Comparison of ENCODE assay signal across 14 cellular contexts in genomic region chr7:55131421-55131929, GRCh38.
A peak's percentile ranks its signal among the peaks of the same experiment; 100 is the strongest.
DNase-seq lines count a peak whose midpoint lies in the region; ATAC-seq and TF ChIP-seq lines count a peak whose summit lies in the region.
"Had no signal": no experiment of that assay in that cellular context is flagged by ENCODE, and none has a peak within 500 bp of the region (broad histone marks: within the 10 kb centered on the region; RNA-seq: fewer than 3 reads in every experiment).

No MANE protein-coding gene starts in this region.

- no peaks in the 10 kb centered on the region for H3K36me3 ChIP-seq in right lobe of liver
- H3K36me3 ChIP-seq in smooth muscle cell (ENCODE audit: low read depth) = no peaks in the 10 kb centered on the region
- H3K36me3 ChIP-seq: cardiac muscle cell had no signal

- H2AFZ ChIP-seq in smooth muscle cell (ENCODE audit: low read depth) = no peak overlapping the region

- H3F3A ChIP-seq in smooth muscle cell (ENCODE audit: low read depth) = peaks cover 34% of the 10 kb centered on the region

- peak overlapping the region; percentile 73 for H3K9ac ChIP-seq in smooth muscle cell (ENCODE audit: low read depth)

- no peak overlapping the region for H3K4me3 ChIP-seq in right lobe of liver
- no peak overlapping the region for H3K4me3 ChIP-seq in smooth muscle cell
- H3K4me3 ChIP-seq: cardiac muscle cell, SK-N-MC had no signal

- 59% methylated on average over 14 of the region's 14 CpGs for WGBS in right lobe of liver (ENCODE audit: insufficient coverage, low coverage, low lambda C conversion rate, missing lambda C conversion rate)
- WGBS in smooth muscle cell (ENCODE audit: low lambda C conversion rate) = 78% methylated on average over 14 of the region's 14 CpGs

- no peaks in the 10 kb centered on the region for H3K79me2 ChIP-seq in smooth muscle cell (ENCODE audit: low read depth)

- H3K4me1 ChIP-seq in right lobe of liver = peaks cover 0 to 18% (median 0%) of the 10 kb centered on the region in 4 donors
- H3K4me1 ChIP-seq in smooth muscle cell (ENCODE audit: low read depth) = peaks cover 53% of the 10 kb centered on the region

- no peaks in the 10 kb centered on the region for H4K20me1 ChIP-seq in smooth muscle cell (ENCODE audit: low read depth)

- DNase-seq in HFFc6 (no peak), chondrocyte (ENCODE audit: low spot score) (no peak), right lobe of liver (no peak), smooth muscle cell (lab: John Stamatoyannopoulos, UW; ENCODE audit: unreplicated experiment) (no peak), dedifferentiated amniotic fluid mesenchymal stem cell (ENCODE audit: extremely low spot score) (no peak), posterior vena cava (ENCODE audit: low spot score) (no peak), NOMO-1 treated with DMSO at 0.1 percent for 48 hours (lab: John Stamatoyannopoulos, UW; ENCODE audit: unreplicated experiment) (no peak)
- DNase-seq in natural killer cell treated with Interleukin-12 subunit alpha and Interleukin-12 subunit beta and Interleukin-15 and Interleukin-18, amount 100 ng/mL, for 72 hours (ENCODE audit: low spot score) = no peak
- DNase-seq: activated CD4-positive, alpha-beta T cell treated with anti-CD3 and anti-CD28 coated beads for 1 hour; NCI-H526 had no signal

- H3K4me1 Mint-ChIP-seq in HFFc6 (ENCODE audit: low read depth) (peaks cover 96% of the 10 kb centered on the region), chondrocyte (ENCODE audit: low read depth) (peaks cover 79% of the 10 kb centered on the region)
- H3K4me1 Mint-ChIP-seq in natural killer cell treated with Interleukin-12 subunit alpha and Interleukin-12 subunit beta and Interleukin-15 and Interleukin-18, amount 100 ng/mL, for 72 hours (ENCODE audit: low read depth in 2 of 2) = peaks cover 3 to 8% of the 10 kb centered on the region in 2 donors

- H3K27ac ChIP-seq in right lobe of liver (peak overlapping the region in 2 of 3 donors; percentile 6 to 12), smooth muscle cell (ENCODE audit: low read depth) (peak overlapping the region; percentile 99)
- H3K27ac ChIP-seq: C4-2B, cardiac muscle cell, SK-N-MC had no signal

- intact Hi-C loops in right lobe of liver (cut with DNase I) = no loop called here
- intact Hi-C loops in posterior vena cava (cut with DNase I) = no loop called here

- H3K4me3 Mint-ChIP-seq in HFFc6 (peak overlapping the region; percentile 82), chondrocyte (ENCODE audit: unreplicated experiment) (no peak overlapping the region)
- no peak overlapping the region for H3K4me3 Mint-ChIP-seq in natural killer cell treated with Interleukin-12 subunit alpha and Interleukin-12 subunit beta and Interleukin-15 and Interleukin-18, amount 100 ng/mL, for 72 hours

- TF ChIP-seq CTCF in HFFc6 (IDR thresholded peaks at IDR 0.05) (no peak), chondrocyte (IDR thresholded peaks at IDR 0.05) (no peak), right lobe of liver (IDR thresholded peaks at IDR 0.05) (no peak), smooth muscle cell (IDR thresholded peaks at IDR 0.05; ENCODE audit: borderline replicate concordance, insufficient read depth, poor library complexity, severe bottlenecking) (no peak)

- peaks cover 12% of the 10 kb centered on the region for H3K36me3 Mint-ChIP-seq in HFFc6 (ENCODE audit: low read depth)
- peaks cover 1% of the 10 kb centered on the region for H3K36me3 Mint-ChIP-seq in chondrocyte (ENCODE audit: low read depth)
- H3K36me3 Mint-ChIP-seq in natural killer cell treated with Interleukin-12 subunit alpha and Interleukin-12 subunit beta and Interleukin-15 and Interleukin-18, amount 100 ng/mL, for 72 hours = no peaks in the 10 kb centered on the region

- H3K27me3 Mint-ChIP-seq in HFFc6 (ENCODE audit: insufficient read depth) (peaks cover 3% of the 10 kb centered on the region), chondrocyte (ENCODE audit: low read depth) (no peaks in the 10 kb centered on the region)
- peaks cover 3 to 23% of the 10 kb centered on the region in 2 donors for H3K27me3 Mint-ChIP-seq in natural killer cell treated with Interleukin-12 subunit alpha and Interleukin-12 subunit beta and Interleukin-15 and Interleukin-18, amount 100 ng/mL, for 72 hours

- H3K27me3 ChIP-seq in right lobe of liver = no peaks in the 10 kb centered on the region
- H3K27me3 ChIP-seq in smooth muscle cell (ENCODE audit: low read depth) = no peaks in the 10 kb centered on the region
- H3K27me3 ChIP-seq: cardiac muscle cell had no signal

- TF ChIP-seq POLR2A in right lobe of liver (IDR thresholded peaks at IDR 0.05) = no peak

- ATAC-seq in right lobe of liver = peak in 3 of 4 donors; percentile 43 to 58 (median 44)
- no peak for ATAC-seq in natural killer cell treated with Interleukin-12 subunit alpha and Interleukin-12 subunit beta and Interleukin-15 and Interleukin-18, amount 100 ng/mL, for 72 hours

- H3K9me3 Mint-ChIP-seq in HFFc6 (no peaks in the 10 kb centered on the region), chondrocyte (ENCODE audit: low read depth) (peaks cover 6% of the 10 kb centered on the region)
- peaks cover 3% of the 10 kb centered on the region for H3K9me3 Mint-ChIP-seq in natural killer cell treated with Interleukin-12 subunit alpha and Interleukin-12 subunit beta and Interleukin-15 and Interleukin-18, amount 100 ng/mL, for 72 hours
- H3K9me3 Mint-ChIP-seq: activated T-helper 2 cell treated with anti-CD3 and anti-CD28 coated beads, Interferon-gamma antibody, Interleukin-2, Interleukin-4, amounts not matched to agents 10 μg/mL and 5 μg/mL and 100 μg/mL, durations not matched to agents 14 hours and 24 hours and 36 hours had no signal

- H3K27ac Mint-ChIP-seq in HFFc6 = peak overlapping the region; percentile 98
- H3K27ac Mint-ChIP-seq in chondrocyte (ENCODE audit: unreplicated experiment) = peak overlapping the region; percentile 89
- no peak overlapping the region for H3K27ac Mint-ChIP-seq in natural killer cell treated with Interleukin-12 subunit alpha and Interleukin-12 subunit beta and Interleukin-15 and Interleukin-18, amount 100 ng/mL, for 72 hours
- H3K27ac Mint-ChIP-seq: activated T-helper 2 cell treated with anti-CD3 and anti-CD28 coated beads, Interferon-gamma antibody, Interleukin-2, Interleukin-4, amounts not matched to agents 10 μg/mL and 5 μg/mL and 100 μg/mL, durations not matched to agents 14 hours and 24 hours and 36 hours had no signal

- H3K4me2 ChIP-seq in smooth muscle cell = peak overlapping the region; percentile 62

- H3K9me3 ChIP-seq in right lobe of liver = no peaks in the 10 kb centered on the region
- no peaks in the 10 kb centered on the region for H3K9me3 ChIP-seq in smooth muscle cell (replicated peaks; ENCODE audit: low read depth)

Comparison
In these comparisons a context has a peak if more than half of its experiments do, and no peak if none do; other contexts are left out.
1. H3K27ac Mint-ChIP-seq: peak in HFFc6 (single experiment) and chondrocyte (single experiment); none in natural killer cell treated with Interleukin-12 subunit alpha and Interleukin-12 subunit beta and Interleukin-15 and Interleukin-18, amount 100 ng/mL, for 72 hours (0 of 2).
2. ATAC-seq: peak in right lobe of liver (3 of 4); none in natural killer cell treated with Interleukin-12 subunit alpha and Interleukin-12 subunit beta and Interleukin-15 and Interleukin-18, amount 100 ng/mL, for 72 hours (0 of 2).